Comparison of ENCODE assay signal across 8 cellular contexts in the genomic region with DNA sequence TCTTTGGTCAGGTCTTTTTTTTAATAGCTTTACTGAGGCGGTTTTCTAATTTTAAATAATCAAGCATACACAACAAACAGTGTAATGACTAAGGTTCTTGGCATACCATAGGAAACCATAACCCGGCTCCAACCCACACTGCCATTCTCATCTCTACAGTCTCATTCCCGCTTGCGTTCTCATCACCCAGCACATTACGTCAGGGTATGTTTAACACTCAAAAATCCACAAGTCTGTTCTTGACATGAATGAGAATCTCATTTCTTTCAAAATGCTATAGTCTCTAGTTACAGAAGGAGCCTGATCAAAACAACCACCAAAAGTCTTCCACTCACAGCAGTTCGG. TPM values are rescaled to one million over a fixed set of nuclear protein-coding genes. Genes with fewer than 3 reads are reported as not detected.
DNase-seq lines count a peak whose midpoint lies in the region; ATAC-seq and TF ChIP-seq lines count a peak whose summit lies in the region.

No MANE protein-coding gene starts in this region.

- no peak for TF ChIP-seq CTCF in DOHH2 (IDR thresholded peaks at IDR 0.05; ENCODE audit: low read depth, low read length, poor library complexity, severe bottlenecking)
- no peak for TF ChIP-seq CTCF in neural progenitor cell (IDR thresholded peaks at IDR 0.05)

- H3K9me3 Mint-ChIP-seq in neural progenitor cell = peaks cover 6% of the 10 kb centered on the region

- H3K27me3 ChIP-seq in DOHH2 (ENCODE audit: control insufficient read depth, low read length) (no peaks in the 10 kb centered on the region), neural progenitor cell (no peaks in the 10 kb centered on the region)

- peaks cover 23% of the 10 kb centered on the region for H3K4me1 Mint-ChIP-seq in neural progenitor cell

- H3K4me3 ChIP-seq in DOHH2 (ENCODE audit: low read length) = peak overlapping the region; percentile 89
- H3K4me3 ChIP-seq in neural progenitor cell = peak overlapping the region; percentile 61

- peak overlapping the region; percentile 93 for H3K27ac Mint-ChIP-seq in neural progenitor cell

- H3K4me2 ChIP-seq in DOHH2 (ENCODE audit: low read length) = peak overlapping the region; percentile 93
- H3K4me2 ChIP-seq in neural progenitor cell = peak overlapping the region; percentile 85

- H3F3A ChIP-seq in DOHH2 (ENCODE audit: control insufficient read depth, insufficient read depth) (peaks cover 6% of the 10 kb centered on the region; the same call in 1 of the 2 replicates), neural progenitor cell (ENCODE audit: low read depth) (peaks cover 5% of the 10 kb centered on the region)

- ATAC-seq in GM19328 (IDR thresholded peaks at IDR 0.05; ENCODE audit: unreplicated experiment) (peak; percentile 33), HG03354 (IDR thresholded peaks at IDR 0.05; ENCODE audit: poor library complexity, severe bottlenecking, unreplicated experiment) (peak; percentile 36), SK-N-SH treated with all-trans-retinoic acid at 6 μM for 48 hours (peak; percentile 71)

- H3K27ac ChIP-seq in DOHH2 (ENCODE audit: low read depth, low read length) (peak overlapping the region; percentile 77), neural progenitor cell (peak overlapping the region; percentile 96)

- H3K9ac ChIP-seq in neural progenitor cell = peak overlapping the region; percentile 94

- H3K36me3 Mint-ChIP-seq in neural progenitor cell = peaks cover 13% of the 10 kb centered on the region

- H3K4me1 ChIP-seq in DOHH2 (ENCODE audit: control insufficient read depth, low read length) = peaks cover 20% of the 10 kb centered on the region
- peaks cover 12% of the 10 kb centered on the region for H3K4me1 ChIP-seq in neural progenitor cell

- no peaks in the 10 kb centered on the region for H4K20me1 ChIP-seq in DOHH2 (ENCODE audit: control insufficient read depth, insufficient read depth, low read depth, low read length)
- H4K20me1 ChIP-seq in neural progenitor cell (ENCODE audit: low read depth) = no peaks in the 10 kb centered on the region

- DNase-seq in epidermal melanocyte (ENCODE audit: insufficient read length, low spot score) = peak; percentile 64
- DNase-seq in neural progenitor cell (ENCODE audit: low spot score) = no peak
- DNase-seq in anterior cingulate cortex (lab: John Stamatoyannopoulos, UW) = no peak
- DNase-seq in GOT3 (lab: John Stamatoyannopoulos, UW) = no peak

- H2AFZ ChIP-seq in neural progenitor cell (replicated peaks) = peak overlapping the region; percentile 74

- H3K9me3 ChIP-seq in DOHH2 (ENCODE audit: control insufficient read depth, insufficient read depth, low read length) = no peaks in the 10 kb centered on the region
- no peaks in the 10 kb centered on the region for H3K9me3 ChIP-seq in neural progenitor cell (ENCODE audit: low read depth)

- peaks cover 16% of the 10 kb centered on the region for H3K36me3 ChIP-seq in DOHH2 (ENCODE audit: control insufficient read depth, low read length)
- H3K36me3 ChIP-seq in neural progenitor cell = peaks cover under 1% of the 10 kb centered on the region

- peak overlapping the region; percentile 93 for H3K4me3 Mint-ChIP-seq in neural progenitor cell

- H3K9me2 ChIP-seq in DOHH2 (replicated peaks; ENCODE audit: control insufficient read depth, low read length) = no peaks in the 10 kb centered on the region

- H3K79me2 ChIP-seq in DOHH2 (ENCODE audit: control insufficient read depth, low read length) = peaks cover 46% of the 10 kb centered on the region
- H3K79me2 ChIP-seq in neural progenitor cell (ENCODE audit: low read depth) = peaks cover 26% of the 10 kb centered on the region

- H3K27me3 Mint-ChIP-seq in neural progenitor cell (ENCODE audit: insufficient read depth, low read depth) = peaks cover 2% of the 10 kb centered on the region

TF ChIP-seq in SK-N-SH treated with all-trans-retinoic acid at 6 μM for 48 hours, 23 proteins besides CTCF, POLR2A, EP300 and RAD21:
- no peak for TF ChIP-seq PPARA (CRISPR knock-in tag; IDR thresholded peaks at IDR 0.05; ENCODE audit: borderline replicate concordance)
- peak; percentile 83 for TF ChIP-seq ZNF8 (CRISPR knock-in tag; IDR thresholded peaks at IDR 0.05)

RNA-seq across cellular contexts. Expression of a gene that starts 0.5 kb away (rescaled TPM):
- 17.2 TPM in 2 replicates for total RNA-seq in neural progenitor cell (ENCODE audit: low replicate concordance)

RNA-seq across cellular contexts. Expression of a gene that starts 30.8 kb away (rescaled TPM):
- 7.8 and 15.3 TPM in 2 replicates for total RNA-seq in neural progenitor cell (ENCODE audit: low replicate concordance)

RNA-seq across cellular contexts. Expression of a gene that starts 42.4 kb away (rescaled TPM):
- total RNA-seq in neural progenitor cell (ENCODE audit: low replicate concordance) = 151 and 213 TPM in 2 replicates
